8 cellular contexts compared by ENCODE assay signal in the genomic region with DNA sequence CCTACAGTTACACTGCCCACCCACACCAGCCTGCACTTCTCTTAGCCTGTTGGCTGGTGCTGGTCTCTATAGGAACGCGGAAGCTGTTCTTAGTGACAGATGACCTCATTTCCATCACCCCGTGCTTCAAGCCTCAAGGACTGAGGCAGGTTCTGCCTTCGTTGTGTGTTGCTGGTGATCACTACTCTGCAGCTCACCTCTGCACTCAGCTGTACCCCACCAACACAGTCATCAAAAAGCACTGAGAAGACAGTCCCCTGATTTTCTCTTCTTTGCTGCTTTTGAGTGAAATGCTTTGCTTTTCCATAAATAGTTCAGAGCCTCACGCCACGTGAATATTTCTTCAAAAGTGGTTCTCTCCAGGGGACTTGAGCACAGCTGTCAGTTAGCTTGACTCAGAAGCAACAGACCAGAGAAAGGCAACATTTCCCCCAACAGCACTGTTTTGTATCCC.
DNase-seq lines count a peak whose midpoint lies in the region; ATAC-seq, FAIRE-seq and TF ChIP-seq lines count a peak whose summit lies in the region.

No MANE protein-coding gene starts in this region.

- peaks cover under 1% of the 10 kb centered on the region for H3K27me3 Mint-ChIP-seq in activated CD4-positive, alpha-beta memory T cell treated with anti-CD3 and anti-CD28 coated beads for 36 hours
- peaks cover 9 to 22% of the 10 kb centered on the region in 2 donors for H3K27me3 Mint-ChIP-seq in natural killer cell treated with Interleukin-12 subunit alpha and Interleukin-12 subunit beta and Interleukin-15 and Interleukin-18, amount 100 ng/mL, for 72 hours

- no peaks in the 10 kb centered on the region for H3K36me3 Mint-ChIP-seq in activated CD4-positive, alpha-beta memory T cell treated with anti-CD3 and anti-CD28 coated beads for 36 hours
- no peaks in the 10 kb centered on the region for H3K36me3 Mint-ChIP-seq in natural killer cell treated with Interleukin-12 subunit alpha and Interleukin-12 subunit beta and Interleukin-15 and Interleukin-18, amount 100 ng/mL, for 72 hours

- no peaks in the 10 kb centered on the region for H3K9me3 Mint-ChIP-seq in activated CD4-positive, alpha-beta memory T cell treated with anti-CD3 and anti-CD28 coated beads for 36 hours
- no peaks in the 10 kb centered on the region for H3K9me3 Mint-ChIP-seq in natural killer cell treated with Interleukin-12 subunit alpha and Interleukin-12 subunit beta and Interleukin-15 and Interleukin-18, amount 100 ng/mL, for 72 hours

- CTCF ChIA-PET in activated CD4-positive, alpha-beta memory T cell treated with anti-CD3 and anti-CD28 coated beads for 36 hours (lab: Charles Lee), result no interaction called here

- intact Hi-C loops in activated CD4-positive, alpha-beta memory T cell treated with anti-CD3 and anti-CD28 coated beads for 36 hours (cut with micrococcal nuclease), result no loop called here

- no peak overlapping the region for H3K4me3 Mint-ChIP-seq in activated CD4-positive, alpha-beta memory T cell treated with anti-CD3 and anti-CD28 coated beads for 36 hours
- H3K4me3 Mint-ChIP-seq in natural killer cell treated with Interleukin-12 subunit alpha and Interleukin-12 subunit beta and Interleukin-15 and Interleukin-18, amount 100 ng/mL, for 72 hours, result no peak overlapping the region

- DNase-seq in GM12892 (ENCODE audit: insufficient read length) (no peak), kidney epithelial cell (ENCODE audit: low read depth) (peak; percentile 28), LoVo (ENCODE audit: low spot score) (no peak), SKM-1 (lab: John Stamatoyannopoulos, UW; ENCODE audit: unreplicated experiment) (no peak)
- no peak for DNase-seq in activated CD4-positive, alpha-beta memory T cell treated with anti-CD3 and anti-CD28 coated beads for 36 hours
- DNase-seq in natural killer cell treated with Interleukin-12 subunit alpha and Interleukin-12 subunit beta and Interleukin-15 and Interleukin-18, amount 100 ng/mL, for 72 hours (ENCODE audit: low spot score), result no peak

- H3K4me3 ChIP-seq in kidney epithelial cell (ENCODE audit: low read depth, low read length), result no peak overlapping the region

- no peaks in the 10 kb centered on the region for H3K27me3 ChIP-seq in kidney epithelial cell (ENCODE audit: control insufficient read depth, insufficient read depth, low read length)

- no peak overlapping the region for H3K27ac Mint-ChIP-seq in activated CD4-positive, alpha-beta memory T cell treated with anti-CD3 and anti-CD28 coated beads for 36 hours
- no peak overlapping the region for H3K27ac Mint-ChIP-seq in natural killer cell treated with Interleukin-12 subunit alpha and Interleukin-12 subunit beta and Interleukin-15 and Interleukin-18, amount 100 ng/mL, for 72 hours

- peak; percentile 87 for FAIRE-seq in GM12892 (lab: Jason Lieb, UNC)

- POLR2A ChIA-PET in activated CD4-positive, alpha-beta memory T cell treated with anti-CD3 and anti-CD28 coated beads for 36 hours (lab: Charles Lee), result no interaction called here

- H3K36me3 ChIP-seq in kidney epithelial cell (ENCODE audit: control insufficient read depth, insufficient read depth, low read length), result no peaks in the 10 kb centered on the region

- no peak for TF ChIP-seq CTCF in kidney epithelial cell (IDR thresholded peaks at IDR 0.05; ENCODE audit: insufficient read depth, low read length, poor library complexity, severe bottlenecking)

- peak; percentile 20; the same call in 1 of the 2 replicates for TF ChIP-seq POLR2A in GM12892 (IDR thresholded peaks at IDR 0.05; ENCODE audit: low read depth, low read length)

- peaks cover 8% of the 10 kb centered on the region for H3K4me1 Mint-ChIP-seq in activated CD4-positive, alpha-beta memory T cell treated with anti-CD3 and anti-CD28 coated beads for 36 hours (ENCODE audit: low read depth)
- H3K4me1 Mint-ChIP-seq in natural killer cell treated with Interleukin-12 subunit alpha and Interleukin-12 subunit beta and Interleukin-15 and Interleukin-18, amount 100 ng/mL, for 72 hours (ENCODE audit: low read depth in 2 of 2), result peaks cover 5 to 8% of the 10 kb centered on the region in 2 donors

- ATAC-seq in GM21529 (IDR thresholded peaks at IDR 0.05; ENCODE audit: unreplicated experiment) (peak; percentile 78), HG03565 (IDR thresholded peaks at IDR 0.05; ENCODE audit: unreplicated experiment) (peak; percentile 81)
- ATAC-seq in natural killer cell treated with Interleukin-12 subunit alpha and Interleukin-12 subunit beta and Interleukin-15 and Interleukin-18, amount 100 ng/mL, for 72 hours, result no peak

Comparison
In these comparisons a context has a peak if more than half of its experiments do, and no peak if none do; other contexts are left out.
1. ATAC-seq: peak in GM21529 (single experiment) and HG03565 (single experiment); none in natural killer cell treated with Interleukin-12 subunit alpha and Interleukin-12 subunit beta and Interleukin-15 and Interleukin-18, amount 100 ng/mL, for 72 hours (0 of 2).